8 cellular contexts compared by ENCODE assay signal in genomic region chr6:34237722-34238506, GRCh38. TPM values are rescaled to one million over a fixed set of nuclear protein-coding genes. Genes with fewer than 3 reads are reported as not detected.
A peak's percentile ranks its signal among the peaks of the same experiment; 100 is the strongest.
DNase-seq lines count a peak whose midpoint lies in the region; ATAC-seq and TF ChIP-seq lines count a peak whose summit lies in the region.

No MANE protein-coding gene starts in this region.

- H3K27me3 Mint-ChIP-seq in CD4-positive, alpha-beta T cell = no peaks in the 10 kb centered on the region
- H3K27me3 Mint-ChIP-seq in natural killer cell treated with Interleukin-12 subunit alpha and Interleukin-12 subunit beta and Interleukin-15 and Interleukin-18, amount 100 ng/mL, for 72 hours = no peaks in the 10 kb centered on the region

- H3K27ac Mint-ChIP-seq in CD4-positive, alpha-beta T cell = peak overlapping the region; percentile 95
- H3K27ac Mint-ChIP-seq in natural killer cell treated with Interleukin-12 subunit alpha and Interleukin-12 subunit beta and Interleukin-15 and Interleukin-18, amount 100 ng/mL, for 72 hours = peak overlapping the region; percentile 23 to 70

- peak; percentile 22 for TF ChIP-seq CTCF in CD4-positive, alpha-beta T cell (IDR thresholded peaks at IDR 0.05)
- TF ChIP-seq CTCF in transverse colon (IDR thresholded peaks at IDR 0.05) = peak in 4 of 5 experiments; percentile 20 to 43 (median 29)

- H3K27ac ChIP-seq in CD4-positive, alpha-beta T cell (ENCODE audit: low read depth, low read length) = peak overlapping the region; percentile 95
- H3K27ac ChIP-seq in GM23248 (peak overlapping the region; percentile 36), transverse colon (peak overlapping the region; percentile 83 to 88 (median 87))

- in situ Hi-C loops in GM23248 (cut with MboI) = no loop called here
- in situ Hi-C loops in transverse colon (cut with MboI; ENCODE audit: low pct_ligation_motif_present in 1 of 4, low pct_unique_long_range_greater_than_20kb in 1 of 4, low sequenced_read_pairs in 3 of 4) = no loop called here

- POLR2A ChIA-PET in CD4-positive, alpha-beta T cell (lab: Charles Lee) = interaction anchor here (1.1 to 2.6 kb wide), 12 partner anchors 11 to 650 kb away, joined by 3 to 98 read pairs (median 10); partner anchors contain the start of genes NUDT3, RPS10, SMIM29 and TAF11

- CTCF ChIA-PET in CD4-positive, alpha-beta T cell (lab: Charles Lee) = interaction anchor here (1.7 to 1.9 kb wide), 4 partner anchors 11 to 177 kb away, joined by 5 to 12 read pairs (median 10); partner anchors contain the start of gene SMIM29

- peak; percentile 48 to 77 (median 64) for DNase-seq in CD4-positive, alpha-beta T cell
- DNase-seq in GM23248 (peak; percentile 63), NOMO-1 (lab: John Stamatoyannopoulos, UW; ENCODE audit: unreplicated experiment in 2 of 2) (peak; percentile 29 to 53), fibroblast of gingiva (ENCODE audit: low read depth) (peak; percentile 34), transverse colon (peak; percentile 68)
- peak; percentile 75 for DNase-seq in activated T-cell treated with anti-CD3 and anti-CD28 coated beads, Interleukin-2, amount 50 U/mL, for 1 hour
- DNase-seq in natural killer cell treated with Interleukin-12 subunit alpha and Interleukin-12 subunit beta and Interleukin-15 and Interleukin-18, amount 100 ng/mL, for 72 hours (ENCODE audit: low spot score) = peak; percentile 83

- no peak for TF ChIP-seq EP300 in transverse colon (IDR thresholded peaks at IDR 0.05; ENCODE audit: low read depth)

- no peak for TF ChIP-seq POLR2A in transverse colon (IDR thresholded peaks at IDR 0.05)

- peak overlapping the region; percentile 88 for H3K9ac ChIP-seq in GM23248

- H3K4me1 Mint-ChIP-seq in CD4-positive, alpha-beta T cell (ENCODE audit: low read depth) = peaks cover 46% of the 10 kb centered on the region
- peaks cover 15 to 23% of the 10 kb centered on the region in 2 donors for H3K4me1 Mint-ChIP-seq in natural killer cell treated with Interleukin-12 subunit alpha and Interleukin-12 subunit beta and Interleukin-15 and Interleukin-18, amount 100 ng/mL, for 72 hours (ENCODE audit: low read depth in 2 of 2)

- H3K4me3 Mint-ChIP-seq in CD4-positive, alpha-beta T cell = peak overlapping the region; percentile 94
- peak overlapping the region; percentile 82 for H3K4me3 Mint-ChIP-seq in natural killer cell treated with Interleukin-12 subunit alpha and Interleukin-12 subunit beta and Interleukin-15 and Interleukin-18, amount 100 ng/mL, for 72 hours

- H3K4me1 ChIP-seq in GM23248 (ENCODE audit: insufficient read depth) = peaks cover 36% of the 10 kb centered on the region
- peaks cover 0 to 33% (median 26%) of the 10 kb centered on the region in 4 donors for H3K4me1 ChIP-seq in transverse colon

- H3K36me3 Mint-ChIP-seq in CD4-positive, alpha-beta T cell (ENCODE audit: low read depth) = peaks cover 46% of the 10 kb centered on the region
- H3K36me3 Mint-ChIP-seq in natural killer cell treated with Interleukin-12 subunit alpha and Interleukin-12 subunit beta and Interleukin-15 and Interleukin-18, amount 100 ng/mL, for 72 hours = no peaks in the 10 kb centered on the region

- peak; percentile 22 for ATAC-seq in CD4-positive, alpha-beta T cell (ENCODE audit: poor library complexity)
- ATAC-seq in natural killer cell treated with Interleukin-12 subunit alpha and Interleukin-12 subunit beta and Interleukin-15 and Interleukin-18, amount 100 ng/mL, for 72 hours = peak; percentile 20 to 50
- ATAC-seq in GM18861 (IDR thresholded peaks at IDR 0.05; ENCODE audit: unreplicated experiment) = no peak

- intact Hi-C loops in CD4-positive, alpha-beta T cell (cut with DNase I, micrococcal nuclease) = loop anchor here (1.0 to 10.0 kb wide), 8 partner anchors 10 to 1266 kb away; partner anchors contain the start of genes SMIM29 (in 1 of the 2) and SNRPC (in 1 of the 2)
- intact Hi-C loops in transverse colon (cut with DNase I; ENCODE audit: low total_unique reads) = loop anchor here (2.0 to 5.0 kb wide), 2 partner anchors 43 to 1396 kb away; partner anchors contain the start of gene PSMB8

- 18 to 24% methylated on average over 36 to 64 of the region's 64 CpGs for whole genome bisulfite sequencing in GM23248 (ENCODE audit: low coverage in 1 of 2, low lambda C conversion rate in 2 of 2, missing lambda C conversion rate in 2 of 2), 2 experiments
- WGBS in transverse colon (ENCODE audit: low coverage in 1 of 2), 2 donors = 0 to 2% methylated on average over 8 to 55 of the region's 64 CpGs

- H2AFZ ChIP-seq in GM23248 = peak overlapping the region; percentile 73

- H3K4me3 ChIP-seq in GM23248 = peak overlapping the region; percentile 97
- H3K4me3 ChIP-seq in transverse colon = peak overlapping the region; percentile 65 to 80 (median 74)

- no peaks in the 10 kb centered on the region for H3K9me2 ChIP-seq in GM23248 (ENCODE audit: insufficient read depth)

- peaks cover 6% of the 10 kb centered on the region; the same call in 1 of the 2 replicates for H3K36me3 ChIP-seq in GM23248 (ENCODE audit: low read depth)
- no peaks in the 10 kb centered on the region for H3K36me3 ChIP-seq in transverse colon

- H3K27me3 ChIP-seq in CD4-positive, alpha-beta T cell (ENCODE audit: control insufficient read depth, insufficient read depth, low read length) = no peaks in the 10 kb centered on the region
- no peaks in the 10 kb centered on the region for H3K27me3 ChIP-seq in GM23248 (replicated peaks; ENCODE audit: insufficient read depth)
- H3K27me3 ChIP-seq in transverse colon = no peaks in the 10 kb centered on the region

- H3K9me3 ChIP-seq in CD4-positive, alpha-beta T cell (ENCODE audit: control insufficient read depth, low read length) = no peaks in the 10 kb centered on the region
- H3K9me3 ChIP-seq in GM23248 (ENCODE audit: low read depth) = no peaks in the 10 kb centered on the region
- H3K9me3 ChIP-seq in transverse colon = no peaks in the 10 kb centered on the region

- H3K9me3 Mint-ChIP-seq in CD4-positive, alpha-beta T cell = no peaks in the 10 kb centered on the region
- H3K9me3 Mint-ChIP-seq in natural killer cell treated with Interleukin-12 subunit alpha and Interleukin-12 subunit beta and Interleukin-15 and Interleukin-18, amount 100 ng/mL, for 72 hours = no peaks in the 10 kb centered on the region

- peaks cover 41% of the 10 kb centered on the region for H3K79me2 ChIP-seq in GM23248 (ENCODE audit: insufficient read depth)

- H3K4me2 ChIP-seq in GM23248 (ENCODE audit: unreplicated experiment) = peak overlapping the region; percentile 96

- H3F3A ChIP-seq in GM23248 (ENCODE audit: insufficient read depth) = peaks cover 38% of the 10 kb centered on the region

- no peaks in the 10 kb centered on the region for H4K20me1 ChIP-seq in GM23248 (ENCODE audit: insufficient read depth)

RNA-seq across cellular contexts. Expression of gene HMGA1, which starts 1.2 kb away (rescaled TPM):
- 100 to 1,000 TPM; 102 to 107 TPM for total RNA-seq in CD4-positive, alpha-beta T cell
- 197 and 243 TPM in 2 replicates for total RNA-seq in GM23248 (2014; rRNA removed; shearing (Covaris generic))
- polyA plus RNA-seq in GM23248 (2016; fragmentation: Nextera tagmentation; extraction: Ambion mirVana) = 332 and 351 TPM in 2 replicates
- 100 to 1,000 TPM; 151 to 556 TPM for total RNA-seq in natural killer cell treated with Interleukin-12 subunit alpha and Interleukin-12 subunit beta and Interleukin-15 and Interleukin-18, amount 100 ng/mL, for 72 hours
- total RNA-seq in transverse colon = 100 to 1,000 TPM in 1 of 4 donors, 10 to 100 TPM in 3; 23.2 to 112 (median 63.2) TPM

RNA-seq across cellular contexts. Expression of gene SMIM29, which starts 10.9 kb away (rescaled TPM):
- 10 to 100 TPM; 22.0 to 23.9 TPM for total RNA-seq in CD4-positive, alpha-beta T cell
- total RNA-seq in GM23248 (2014; rRNA removed; shearing (Covaris generic)) = 27.6 and 35.1 TPM in 2 replicates
- 55.1 and 58.3 TPM in 2 replicates for polyA plus RNA-seq in GM23248 (2016; fragmentation: Nextera tagmentation; extraction: Ambion mirVana)
- total RNA-seq in natural killer cell treated with Interleukin-12 subunit alpha and Interleukin-12 subunit beta and Interleukin-15 and Interleukin-18, amount 100 ng/mL, for 72 hours = 10 to 100 TPM; 15.9 to 20.9 TPM
- total RNA-seq in transverse colon = 10 to 100 TPM in 3 of 4 donors, 1 to 10 TPM in 1; 8.2 to 14.9 (median 12.5) TPM

Comparison
In these comparisons a context has a peak if more than half of its experiments do, and no peak if none do; other contexts are left out.
1. H3K27ac ChIP-seq: peak in every context shown above with its lines; median percentile 95 in CD4-positive, alpha-beta T cell; 87 in transverse colon; 36 in GM23248.